In genomic region chr6:40874495-40874894, GRCh38 we compare ENCODE assay signal across 15 cellular contexts.
A peak's percentile ranks its signal among the peaks of the same experiment; 100 is the strongest.
DNase-seq lines count a peak whose midpoint lies in the region; ATAC-seq and TF ChIP-seq lines count a peak whose summit lies in the region.
"Had no signal": no experiment of that assay in that cellular context is flagged by ENCODE, and none has a peak within 500 bp of the region (broad histone marks: within the 10 kb centered on the region; RNA-seq: fewer than 3 reads in every experiment).

No MANE protein-coding gene starts in this region.

- DNase-seq in NCI-H748 (lab: John Stamatoyannopoulos, UW; ENCODE audit: unreplicated experiment) (peak; percentile 49), NCI-H748 treated with DMSO at 0.1 percent for 48 hours (lab: John Stamatoyannopoulos, UW) (no peak), NB4 (ENCODE audit: low read depth) (peak; percentile 33), brain microvascular endothelial cell (no peak), psoas muscle (no peak), Kasumi-1 (lab: John Stamatoyannopoulos, UW) (no peak)
- DNase-seq: activated CD8-positive, alpha-beta T cell treated with anti-CD3 and anti-CD28 coated beads for 36 hours; activated gamma-delta T cell had no signal

- 47 to 54% (median 50%) methylated on average over 4 of the region's 4 CpGs for WGBS in psoas muscle, 3 donors

- intact Hi-C loops in psoas muscle (cut with DNase I), result no loop called here

- H3K4me3 ChIP-seq in NB4 (ENCODE audit: low read depth, low read length) (no peak overlapping the region), brain microvascular endothelial cell (ENCODE audit: low read depth, low read length) (no peak overlapping the region), psoas muscle (no peak overlapping the region)
- H3K4me3 ChIP-seq: breast epithelium, hepatocyte, vagina had no signal

- ATAC-seq in psoas muscle (peak in 3 of 4 donors; percentile 37 to 47 (median 43)), GM18511 (IDR thresholded peaks at IDR 0.05; ENCODE audit: unreplicated experiment) (no peak), HG03135 (IDR thresholded peaks at IDR 0.05; ENCODE audit: unreplicated experiment) (no peak)
- ATAC-seq: activated CD8-positive, alpha-beta T cell treated with anti-CD3 and anti-CD28 coated beads for 36 hours had no signal

- no peaks in the 10 kb centered on the region for H3K9me3 ChIP-seq in psoas muscle
- H3K9me3 ChIP-seq: breast epithelium, vagina had no signal

- H3K27me3 ChIP-seq in brain microvascular endothelial cell (replicated peaks) (no peaks in the 10 kb centered on the region), psoas muscle (ENCODE audit: insufficient read depth in 3 of 3, low read length in 2 of 3) (peaks cover 0 to 2% (median 0%) of the 10 kb centered on the region in 3 donors)
- H3K27me3 ChIP-seq: breast epithelium, hepatocyte, vagina had no signal

- H3K27ac ChIP-seq in brain microvascular endothelial cell, result no peak overlapping the region
- no peak overlapping the region for H3K27ac ChIP-seq in psoas muscle
- H3K27ac ChIP-seq: breast epithelium, hepatocyte, HL-60, parathyroid adenoma, vagina had no signal

- H3K36me3 ChIP-seq in brain microvascular endothelial cell (replicated peaks) (no peaks in the 10 kb centered on the region), psoas muscle (ENCODE audit: insufficient read depth in 1 of 2, low read depth in 1 of 2) (no peaks in the 10 kb centered on the region)
- H3K36me3 ChIP-seq: breast epithelium, vagina had no signal

- peak; percentile 26 for TF ChIP-seq CTCF in NB4 (IDR thresholded peaks at IDR 0.05; ENCODE audit: low read depth, low read length)
- TF ChIP-seq CTCF in brain microvascular endothelial cell (IDR thresholded peaks at IDR 0.05; ENCODE audit: low read depth, low read length, missing control alignments), result peak; percentile 26
- no peak for TF ChIP-seq CTCF in psoas muscle (IDR thresholded peaks at IDR 0.05)

- no peaks in the 10 kb centered on the region for H3K4me1 ChIP-seq in psoas muscle
- H3K4me1 ChIP-seq: breast epithelium, parathyroid adenoma, vagina had no signal

- in situ Hi-C loops in brain microvascular endothelial cell (cut with HindIII; ENCODE audit: low pct_ligation_motif_present, low sequenced_read_pairs), result no loop called here

- no peak for TF ChIP-seq POLR2A in NB4 (IDR thresholded peaks at IDR 0.05; ENCODE audit: extremely low read depth, insufficient read length)

Comparison
In these comparisons a context has a peak if more than half of its experiments do, and no peak if none do; other contexts are left out.
1. DNase-seq: peak in NCI-H748 (single experiment) and NB4 (single experiment); none in NCI-H748 treated with DMSO at 0.1 percent for 48 hours (single experiment), brain microvascular endothelial cell (single experiment), psoas muscle (0 of 2) and Kasumi-1 (0 of 2).
2. ATAC-seq: peak in psoas muscle (3 of 4); none in GM18511 (single experiment) and HG03135 (single experiment).